1 cellular context compared by ENCODE assay signal in the genomic region with DNA sequence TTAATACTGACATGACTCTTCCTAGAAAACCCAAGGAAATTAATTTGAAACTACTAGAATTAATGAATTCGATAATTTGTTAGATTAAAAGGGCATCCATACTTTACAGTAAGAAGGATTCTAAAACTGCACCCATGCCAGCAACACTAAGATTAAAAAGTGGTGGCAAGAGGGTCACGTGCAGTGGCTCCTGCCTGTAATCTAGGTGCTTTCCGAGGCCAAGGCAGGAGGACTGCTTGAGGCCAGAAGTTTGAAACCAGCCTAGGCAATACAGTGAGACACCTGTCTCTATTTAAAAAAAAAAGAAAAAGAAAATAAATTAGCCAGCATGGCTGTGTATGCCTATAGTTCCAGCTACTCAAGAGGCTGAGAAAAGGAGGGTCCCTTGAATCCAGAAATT.
TF ChIP-seq lines count a peak whose summit lies in the region.

No MANE protein-coding gene starts in this region.

TF ChIP-seq in GM12878, 131 proteins besides CTCF, POLR2A, EP300 and RAD21:
- TF ChIP-seq CEBPB (IDR thresholded peaks at IDR 0.05; ENCODE audit: borderline replicate concordance in 1 of 2, low read depth in 2 of 2, low read length in 2 of 2): no peak
- TF ChIP-seq BHLHE40 (IDR thresholded peaks at IDR 0.05; ENCODE audit: borderline replicate concordance in 1 of 2, low read depth in 2 of 2, low read length in 1 of 2): peak; percentile 33 to 65; a peak in 2 of 4 replicates
